In genomic region chr14:90378249-90378648, GRCh38 we compare ENCODE assay signal across 8 cellular contexts.
"Had no signal": no experiment of that assay in that cellular context is flagged by ENCODE, and none has a peak within 500 bp of the region (broad histone marks: within the 10 kb centered on the region; RNA-seq: fewer than 3 reads in every experiment).

No MANE protein-coding gene starts in this region.

- H3K4me3 ChIP-seq: GM23338 had no signal

- H3K4me2 ChIP-seq: GM23338 had no signal

- H2AFZ ChIP-seq: GM23338 had no signal

- FAIRE-seq: H1, H54, HTR-8/SVneo had no signal

- DNase-seq: H9, HCEC 1CT, IMR-90, KG1 had no signal

- ATAC-seq: GM23338 had no signal
